Comparison of ENCODE assay signal across 26 cellular contexts in genomic region chr20:35179292-35180212, GRCh38. TPM values are rescaled to one million over a fixed set of nuclear protein-coding genes. Genes with fewer than 3 reads are reported as not detected.
"Had no signal": no experiment of that assay in that cellular context is flagged by ENCODE, and none has a peak within 500 bp of the region (broad histone marks: within the 10 kb centered on the region; RNA-seq: fewer than 3 reads in every experiment).

No MANE protein-coding gene starts in this region.

- H3K4me3 ChIP-seq: adrenal gland, body of pancreas, breast epithelium, SJCRH30, SK-N-MC had no signal

- H3K36me3 Mint-ChIP-seq: activated naive CD4-positive, alpha-beta T cell treated with anti-CD3 and anti-CD28 coated beads, Interleukin-2, amount 50 U/mL, for 72 hours had no signal

- ATAC-seq: activated naive CD4-positive, alpha-beta T cell treated with anti-CD3 and anti-CD28 coated beads, Interleukin-2, amount 50 U/mL, for 72 hours; activated T-cell treated with anti-CD3 and anti-CD28 coated beads, Interleukin-2, amount 50 U/mL, for 4 hours; body of pancreas; Panc1 had no signal

- H3K9me3 Mint-ChIP-seq: activated CD4-positive, alpha-beta T cell treated with anti-CD3 and anti-CD28 coated beads, Interleukin-2, amount 10 ng/mL, durations not matched to agents 7 days and 5 days; activated naive CD4-positive, alpha-beta T cell treated with anti-CD3 and anti-CD28 coated beads for 36 hours; activated naive CD4-positive, alpha-beta T cell treated with anti-CD3 and anti-CD28 coated beads, Interleukin-2, amount 50 U/mL, for 72 hours; activated T-cell treated with anti-CD3 and anti-CD28 coated beads, Interleukin-2, amount 50 U/mL, for 4 hours; activated T-helper 1 cell treated with anti-CD3 and anti-CD28 coated beads, Interleukin-12 subunit alpha, Interleukin-12 subunit beta, Interleukin-2, Interleukin-4 antibody, amounts not matched to agents 30 ng/mL and 10 ng/mL and 1 ng/mL, durations not matched to agents 14 hours and 24 hours and 36 hours had no signal

- H3K27ac Mint-ChIP-seq: activated CD4-positive, alpha-beta T cell treated with anti-CD3 and anti-CD28 coated beads, Interleukin-2, amount 10 ng/mL, durations not matched to agents 7 days and 5 days; activated naive CD4-positive, alpha-beta T cell treated with anti-CD3 and anti-CD28 coated beads for 36 hours; activated naive CD4-positive, alpha-beta T cell treated with anti-CD3 and anti-CD28 coated beads, Interleukin-2, amount 50 U/mL, for 72 hours; activated T-helper 1 cell treated with anti-CD3 and anti-CD28 coated beads, Interleukin-12 subunit alpha, Interleukin-12 subunit beta, Interleukin-2, Interleukin-4 antibody, amounts not matched to agents 30 ng/mL and 10 ng/mL and 1 ng/mL, durations not matched to agents 14 hours and 24 hours and 36 hours had no signal

- H3K36me3 ChIP-seq: adrenal gland, breast epithelium, SJCRH30 had no signal

- H3K4me1 ChIP-seq: breast epithelium, SJCRH30 had no signal

- H3K27me3 ChIP-seq: adrenal gland, body of pancreas, breast epithelium, SJCRH30 had no signal

- H3K27ac ChIP-seq: adrenal gland, body of pancreas, breast epithelium, SJCRH30, SK-N-MC had no signal

- H3K9me3 ChIP-seq: adrenal gland, body of pancreas, breast epithelium, SJCRH30 had no signal

- H3K4me3 Mint-ChIP-seq: activated CD4-positive, alpha-beta T cell treated with anti-CD3 and anti-CD28 coated beads, Interleukin-2, amount 10 ng/mL, durations not matched to agents 7 days and 5 days; activated naive CD4-positive, alpha-beta T cell treated with anti-CD3 and anti-CD28 coated beads for 36 hours; activated T-cell treated with anti-CD3 and anti-CD28 coated beads, Interleukin-2, amount 50 U/mL, for 4 hours; activated T-helper 1 cell treated with anti-CD3 and anti-CD28 coated beads, Interleukin-12 subunit alpha, Interleukin-12 subunit beta, Interleukin-2, Interleukin-4 antibody, amounts not matched to agents 30 ng/mL and 10 ng/mL and 1 ng/mL, durations not matched to agents 14 hours and 24 hours and 36 hours had no signal

- H3K27me3 Mint-ChIP-seq: activated CD4-positive, alpha-beta T cell treated with anti-CD3 and anti-CD28 coated beads, Interleukin-2, amount 10 ng/mL, durations not matched to agents 7 days and 5 days had no signal

- DNase-seq: activated CD4-positive, alpha-beta T cell treated with anti-CD3 and anti-CD28 coated beads, Interleukin-2, amount 10 ng/mL, durations not matched to agents 7 days and 5 days; activated CD4-positive, alpha-beta T cell treated with anti-CD3 and anti-CD28 coated beads, Interleukin-2, amount 50 U/mL, for 48 hours; activated CD8-positive, alpha-beta memory T cell treated with anti-CD3 and anti-CD28 coated beads, Interleukin-2, amount 50 U/mL, for 4 hours; activated gamma-delta T cell treated with Interleukin-2 at 50 U/mL for 16 hours; activated naive CD4-positive, alpha-beta T cell treated with anti-CD3 and anti-CD28 coated beads for 36 hours; activated T-cell treated with anti-CD3 and anti-CD28 coated beads for 4 hours; activated T-cell treated with anti-CD3 and anti-CD28 coated beads, Interleukin-2, amount 50 U/mL, for 4 hours; adrenal gland; body of pancreas; NCI-H1105; NCI-H1417 treated with DMSO at 0.1 percent for 48 hours; NCI-H187 treated with DMSO at 0.1 percent for 48 hours; NCI-H2081; NCI-H2171 treated with DMSO at 0.1 percent for 48 hours; NCI-H226; NCI-H446 treated with DMSO at 0.1 percent for 48 hours; NCI-H524; SHP77; SJCRH30; T1000 had no signal

- H3K4me1 Mint-ChIP-seq: activated CD4-positive, alpha-beta T cell treated with anti-CD3 and anti-CD28 coated beads, Interleukin-2, amount 10 ng/mL, durations not matched to agents 7 days and 5 days had no signal

RNA-seq across cellular contexts. Expression of gene MMP24, which starts 46.9 kb away (rescaled TPM):
- total RNA-seq: activated CD4-positive, alpha-beta T cell treated with anti-CD3 and anti-CD28 coated beads, Interleukin-2, amount 10 ng/mL, durations not matched to agents 7 days and 5 days; activated naive CD4-positive, alpha-beta T cell treated with anti-CD3 and anti-CD28 coated beads for 36 hours; activated naive CD4-positive, alpha-beta T cell treated with anti-CD3 and anti-CD28 coated beads, Interleukin-2, amount 50 U/mL, for 72 hours; activated T-cell treated with anti-CD3 and anti-CD28 coated beads, Interleukin-2, amount 50 U/mL, for 4 hours; SJCRH30; T-helper 2 cell treated with Interferon-gamma antibody and Interleukin-4, amounts not matched to agents 100 ng/mL and 5 ng/mL, for 36 hours had no signal
